1 cellular context compared by ENCODE assay signal in genomic region chr7:15607541-15608210, GRCh38.
TF ChIP-seq lines count a peak whose summit lies in the region.

No MANE protein-coding gene starts in this region.

TF ChIP-seq in H1, 55 proteins besides CTCF, POLR2A, EP300 and RAD21:
- TF ChIP-seq SRF (IDR thresholded peaks at IDR 0.05; ENCODE audit: low read depth, low read length) (no peak), RFX5 (IDR thresholded peaks at IDR 0.05; ENCODE audit: borderline replicate concordance, low read depth, low read length) (no peak), CHD7 (IDR thresholded peaks at IDR 0.05; ENCODE audit: insufficient replicate concordance, low read length) (no peak), NANOG (IDR thresholded peaks at IDR 0.05; ENCODE audit: insufficient read depth, low read depth, low read length, poor library complexity, severe bottlenecking) (no peak), CHD1 (IDR thresholded peaks at IDR 0.05; ENCODE audit: low read depth, low read length) (no peak), POLR2AphosphoS5 (IDR thresholded peaks at IDR 0.05; ENCODE audit: low read depth, low read length) (no peak), ATF3 (IDR thresholded peaks at IDR 0.05; ENCODE audit: insufficient read depth, low read depth, low read length) (no peak), SIN3A (conservative IDR thresholded peaks at IDR 0.05 in 1 of 2, IDR thresholded peaks at IDR 0.05 in 1 of 2; ENCODE audit: low read depth in 1 of 2, low read length in 2 of 2) (no peak), SAP30 (IDR thresholded peaks at IDR 0.05; ENCODE audit: insufficient read depth, insufficient replicate concordance, low read length) (no peak), TEAD4 (IDR thresholded peaks at IDR 0.05; ENCODE audit: low read depth, low read length) (no peak), HDAC6 (IDR thresholded peaks at IDR 0.05; ENCODE audit: low read depth, low read length) (no peak), GABPA (IDR thresholded peaks at IDR 0.05; ENCODE audit: borderline replicate concordance, insufficient read depth, low read length) (no peak), NRF1 (IDR thresholded peaks at IDR 0.05; ENCODE audit: low read depth, low read length) (no peak), JUND (IDR thresholded peaks at IDR 0.05; ENCODE audit: low read length) (no peak), SP2 (IDR thresholded peaks at IDR 0.05; ENCODE audit: low read length) (no peak), TBP (IDR thresholded peaks at IDR 0.05; ENCODE audit: low read depth, low read length) (no peak), SUZ12 (IDR thresholded peaks at IDR 0.05; ENCODE audit: low read length) (no peak), KDM4A (IDR thresholded peaks at IDR 0.05; ENCODE audit: low read depth, low read length, severe bottlenecking) (no peak), CBX8 (IDR thresholded peaks at IDR 0.05; ENCODE audit: borderline replicate concordance, low read depth, low read length) (no peak), MAFK (IDR thresholded peaks at IDR 0.05; ENCODE audit: low read depth, low read length) (no peak)
